ENCODE assay signal across 20 cellular contexts in genomic region chr3:177473184-177473583, GRCh38.
DNase-seq lines count a peak whose midpoint lies in the region; ATAC-seq, FAIRE-seq and TF ChIP-seq lines count a peak whose summit lies in the region.
"Had no signal": no experiment of that assay in that cellular context is flagged by ENCODE, and none has a peak within 500 bp of the region (broad histone marks: within the 10 kb centered on the region; RNA-seq: fewer than 3 reads in every experiment).

No MANE protein-coding gene starts in this region.

- POLR2A ChIA-PET in Panc1 (lab: Charles Lee), result interaction anchor here (0.5 to 0.7 kb wide), 2 partner anchors 216 to 1713 kb away, joined by 3 read pairs; no protein-coding TSS in a partner anchor

- peak overlapping the region; percentile 72; the same call in 1 of the 2 replicates for H3K27ac ChIP-seq in Panc1 (ENCODE audit: low read length)
- no peak overlapping the region for H3K27ac ChIP-seq in body of pancreas
- H3K27ac ChIP-seq: BLaER1 treated with 17β-estradiol and CSF1 and Interleukin-3, amounts not matched to agents 10 nM and 100 nM; hepatocyte; tibial artery had no signal

- peaks cover 65% of the 10 kb centered on the region for H3K4me1 Mint-ChIP-seq in osteocyte (ENCODE audit: unreplicated experiment)
- H3K4me1 Mint-ChIP-seq: activated naive CD8-positive, alpha-beta T cell treated with anti-CD3 and anti-CD28 coated beads for 36 hours had no signal

- H3K27me3 Mint-ChIP-seq in osteocyte (ENCODE audit: unreplicated experiment), result no peaks in the 10 kb centered on the region
- H3K27me3 Mint-ChIP-seq: activated CD4-positive, alpha-beta memory T cell treated with anti-CD3 and anti-CD28 coated beads for 36 hours; activated naive CD8-positive, alpha-beta T cell treated with anti-CD3 and anti-CD28 coated beads for 36 hours had no signal

- H3K36me3 ChIP-seq in Panc1 (ENCODE audit: control insufficient read depth, insufficient read depth, low read length) (no peaks in the 10 kb centered on the region), body of pancreas (replicated peaks in 1 of 2; ENCODE audit: insufficient read depth in 1 of 2, low read depth in 2 of 2) (no peaks in the 10 kb centered on the region)
- H3K36me3 ChIP-seq: BLaER1 treated with 17β-estradiol and CSF1 and Interleukin-3, amounts not matched to agents 10 nM and 100 nM; tibial artery had no signal

- no peak for TF ChIP-seq POLR2A in GM12892 (IDR thresholded peaks at IDR 0.05; ENCODE audit: low read depth, low read length)
- TF ChIP-seq POLR2A in body of pancreas (IDR thresholded peaks at IDR 0.05), result no peak

- H3K27me3 ChIP-seq in Panc1 (ENCODE audit: control insufficient read depth, insufficient read depth, low read length), result no peaks in the 10 kb centered on the region
- no peaks in the 10 kb centered on the region for H3K27me3 ChIP-seq in body of pancreas
- H3K27me3 ChIP-seq: BLaER1 treated with 17β-estradiol and CSF1 and Interleukin-3, amounts not matched to agents 10 nM and 100 nM; hepatocyte; tibial artery had no signal

- H3K9me3 ChIP-seq in Panc1 (ENCODE audit: control insufficient read depth, insufficient read depth, low read depth, low read length), result no peaks in the 10 kb centered on the region
- H3K9me3 ChIP-seq in body of pancreas, result no peaks in the 10 kb centered on the region
- H3K9me3 ChIP-seq: tibial artery had no signal

- in situ Hi-C loops in Panc1 (cut with HindIII; ENCODE audit: low pct_unique_long_range_greater_than_20kb, low sequenced_read_pairs), result no loop called here

- intact Hi-C loops in Panc1 (cut with micrococcal nuclease; ENCODE audit: unreplicated experiment), result loop anchor here (10.0 kb wide), 2 partner anchors 342 to 592 kb away; no protein-coding TSS in a partner anchor
- intact Hi-C loops in body of pancreas (cut with DNase I), result no loop called here

- peak overlapping the region; percentile 85 for H3K27ac Mint-ChIP-seq in osteocyte (ENCODE audit: unreplicated experiment)
- H3K27ac Mint-ChIP-seq: activated CD4-positive, alpha-beta memory T cell treated with anti-CD3 and anti-CD28 coated beads for 36 hours; activated naive CD8-positive, alpha-beta T cell treated with anti-CD3 and anti-CD28 coated beads for 36 hours had no signal

- ATAC-seq in Panc1, result no peak
- ATAC-seq in GM18867 (IDR thresholded peaks at IDR 0.05; ENCODE audit: unreplicated experiment), result no peak
- no peak for ATAC-seq in body of pancreas

- H3K4me1 ChIP-seq in Panc1 (ENCODE audit: control insufficient read depth, insufficient read depth, low read length) (peaks cover 25% of the 10 kb centered on the region), body of pancreas (peaks cover 7% of the 10 kb centered on the region)

- CTCF ChIA-PET in Panc1 (lab: Charles Lee), result no interaction called here

- TF ChIP-seq CTCF in AG09309 (IDR thresholded peaks at IDR 0.05; ENCODE audit: control insufficient read depth, insufficient read depth, low read depth, low read length, missing control alignments) (no peak), Panc1 (IDR thresholded peaks at IDR 0.05) (no peak), osteocyte (IDR thresholded peaks at IDR 0.05) (no peak), body of pancreas (IDR thresholded peaks at IDR 0.05) (no peak)

- no peak overlapping the region for H3K4me3 Mint-ChIP-seq in osteocyte (ENCODE audit: unreplicated experiment)
- H3K4me3 Mint-ChIP-seq: activated CD4-positive, alpha-beta memory T cell treated with anti-CD3 and anti-CD28 coated beads for 36 hours; activated naive CD8-positive, alpha-beta T cell treated with anti-CD3 and anti-CD28 coated beads for 36 hours had no signal

- BruUV-seq in Panc1 (replicated peaks; lab: Mats Ljungman, UMichigan), result no TSS peak

- H3K9me3 Mint-ChIP-seq in osteocyte (ENCODE audit: unreplicated experiment), result peaks cover 5% of the 10 kb centered on the region
- H3K9me3 Mint-ChIP-seq: activated CD4-positive, alpha-beta memory T cell treated with anti-CD3 and anti-CD28 coated beads for 36 hours had no signal

- H3K4me3 ChIP-seq in AG09309 (ENCODE audit: control insufficient read depth, low read depth, low read length) (no peak overlapping the region), Panc1 (ENCODE audit: low read depth in 2 of 2, low read length in 2 of 2) (no peak overlapping the region), body of pancreas (no peak overlapping the region)
- H3K4me3 ChIP-seq: BLaER1 treated with 17β-estradiol and CSF1 and Interleukin-3, amounts not matched to agents 10 nM and 100 nM; hepatocyte; smooth muscle cell; tibial artery had no signal

- H3K36me3 Mint-ChIP-seq in osteocyte (ENCODE audit: unreplicated experiment), result peaks cover 3% of the 10 kb centered on the region
- H3K36me3 Mint-ChIP-seq: activated CD4-positive, alpha-beta memory T cell treated with anti-CD3 and anti-CD28 coated beads for 36 hours; activated naive CD8-positive, alpha-beta T cell treated with anti-CD3 and anti-CD28 coated beads for 36 hours had no signal

- peak; percentile 7 for DNase-seq in AG09309 (ENCODE audit: low read depth)
- DNase-seq in Panc1 (ENCODE audit: low read depth, low spot score), result no peak
- peak; percentile 81 for DNase-seq in fibroblast of gingiva (ENCODE audit: low read depth)
- no peak for DNase-seq in osteocyte (ENCODE audit: extremely low spot score, unreplicated experiment)
- no peak for DNase-seq in GM12892 (ENCODE audit: insufficient read length)
- no peak for DNase-seq in HUDEP-2 (lab: John Stamatoyannopoulos, UW; ENCODE audit: unreplicated experiment in 76 of 76)
- no peak for DNase-seq in body of pancreas
- DNase-seq: activated CD4-positive, alpha-beta memory T cell treated with anti-CD3 and anti-CD28 coated beads for 36 hours; activated naive CD8-positive, alpha-beta T cell treated with anti-CD3 and anti-CD28 coated beads for 36 hours; activated T-cell treated with anti-CD3 and anti-CD28 coated beads, Interleukin-2, amount 50 U/mL, for 48 hours; DMS 273 treated with DMSO at 0.1 percent for 48 hours; effector memory CD4-positive, alpha-beta T cell; H7; NCI-H1436; tibial artery had no signal

- no peak for FAIRE-seq in GM12892 (lab: Jason Lieb, UNC)
- FAIRE-seq: GM18507 had no signal

- WGBS in body of pancreas, 2 donors, result 63 to 70% methylated on average over 6 of the region's 6 CpGs

Comparison
In these comparisons a context has a peak if more than half of its experiments do, and no peak if none do; other contexts are left out.
1. DNase-seq: peak in AG09309 (single experiment) and fibroblast of gingiva (single experiment); none in Panc1 (single experiment), osteocyte (single experiment), GM12892 (single experiment), HUDEP-2 (0 of 76) and body of pancreas (0 of 4).